In the genomic region with DNA sequence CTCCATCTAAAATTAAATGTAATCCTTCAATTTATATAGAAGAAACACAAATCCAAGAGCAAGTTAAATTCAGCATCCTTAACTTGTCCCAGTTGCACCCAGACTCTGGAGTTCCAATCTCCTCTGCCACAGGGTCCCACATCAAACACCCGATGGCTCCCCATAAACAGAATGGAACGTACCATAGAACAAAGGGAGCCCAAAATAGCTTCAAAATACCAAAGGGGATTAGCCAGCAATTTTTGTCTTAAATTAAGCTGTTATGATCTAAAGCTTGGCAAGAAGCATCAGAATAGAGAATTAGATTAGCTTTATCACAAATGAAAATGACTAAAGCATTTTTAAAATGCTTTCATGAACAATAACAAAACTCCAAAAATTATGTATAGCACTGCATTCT, we compare ENCODE assay signal across 14 cellular contexts.
"Had no signal": no experiment of that assay in that cellular context is flagged by ENCODE, and none has a peak within 500 bp of the region (broad histone marks: within the 10 kb centered on the region; RNA-seq: fewer than 3 reads in every experiment).

No MANE protein-coding gene starts in this region.

- H3K4me1 ChIP-seq: colonic mucosa, foreskin keratinocyte, right lobe of liver, suprapubic skin had no signal

- ATAC-seq: foreskin keratinocyte; left cardiac atrium; left ventricle myocardium superior; naive thymus-derived CD8-positive, alpha-beta T cell; right lobe of liver; stimulated activated effector memory CD8-positive, alpha-beta T cell treated with anti-CD3 and anti-CD28 coated beads, Interleukin-12 subunit alpha, Interleukin-12 subunit beta, amount 100 ng/mL, for 72 hours; stimulated activated naive CD8-positive, alpha-beta T cell treated with anti-CD3 and anti-CD28 coated beads, Interleukin-15, Interleukin-2, amounts not matched to agents 100 U/mL and 50 U/mL, for 24 hours had no signal

- H3K9me3 ChIP-seq: colonic mucosa, esophagus squamous epithelium, right lobe of liver, suprapubic skin, thyroid gland had no signal

- H3K27ac ChIP-seq: colonic mucosa, esophagus squamous epithelium, foreskin keratinocyte, right lobe of liver, suprapubic skin, thyroid gland had no signal

- H3K27me3 ChIP-seq: colonic mucosa, esophagus squamous epithelium, foreskin keratinocyte, right lobe of liver, suprapubic skin, thyroid gland had no signal

- H3K4me3 ChIP-seq: colonic mucosa, esophagus squamous epithelium, right lobe of liver, suprapubic skin, thyroid gland had no signal

- H3K36me3 ChIP-seq: colonic mucosa, esophagus squamous epithelium, right lobe of liver, suprapubic skin, thyroid gland had no signal

- DNase-seq: colonic mucosa; dermis blood vessel endothelial cell; esophagus squamous epithelium; foreskin keratinocyte; kidney; left cardiac atrium; left ventricle myocardium superior; mesendoderm; naive thymus-derived CD8-positive, alpha-beta T cell; right lobe of liver; stimulated activated naive CD8-positive, alpha-beta T cell treated with anti-CD3 and anti-CD28 coated beads, Interleukin-15, Interleukin-2, amounts not matched to agents 100 U/mL and 50 U/mL, for 24 hours; thyroid gland had no signal
